Comparison of ENCODE assay signal across 8 cellular contexts in genomic region chr1:248857749-248858095, GRCh38. TPM values are rescaled to one million over a fixed set of nuclear protein-coding genes. Genes with fewer than 3 reads are reported as not detected.
A peak's percentile ranks its signal among the peaks of the same experiment; 100 is the strongest.
DNase-seq lines count a peak whose midpoint lies in the region; ATAC-seq, FAIRE-seq and TF ChIP-seq lines count a peak whose summit lies in the region.

No MANE protein-coding gene starts in this region.

- peak overlapping the region; percentile 70 to 71 for H3K4ac ChIP-seq in mesenchymal stem cell (ENCODE audit: low read depth in 1 of 2, low read length in 2 of 2)

- H3K14ac ChIP-seq in mesenchymal stem cell (ENCODE audit: low read length in 2 of 2), result peak overlapping the region in 1 of 2 experiments; percentile 96

- no peak for DNase-seq in A549 (ENCODE audit: low read depth in 1 of 2, low spot score in 1 of 2)
- DNase-seq in H7, result no peak
- DNase-seq in astrocyte of the cerebellum (ENCODE audit: low read depth), result no peak
- DNase-seq in mesenchymal stem cell, result no peak
- DNase-seq in SHP77 (lab: John Stamatoyannopoulos, UW), result no peak
- DNase-seq in GM12891 (ENCODE audit: insufficient read length, low spot score), result no peak
- DNase-seq in T1000 (lab: John Stamatoyannopoulos, UW), result no peak

- no peak overlapping the region for H2BK5ac ChIP-seq in mesenchymal stem cell (ENCODE audit: low read depth, low read length, poor library complexity, severe bottlenecking)

- no peak for FAIRE-seq in A549 (lab: Jason Lieb, UNC)
- FAIRE-seq in GM12891 (lab: Jason Lieb, UNC), result no peak

- TF ChIP-seq CTCF in A549 (IDR thresholded peaks at IDR 0.05), result no peak
- TF ChIP-seq CTCF in astrocyte of the cerebellum (IDR thresholded peaks at IDR 0.05; ENCODE audit: low read depth, low read length, missing control alignments), result no peak

- H3K36me3 ChIP-seq in H7 (replicated peaks; ENCODE audit: control insufficient read depth, insufficient read depth, low read length) (peaks cover 22% of the 10 kb centered on the region), mesenchymal stem cell (ENCODE audit: control insufficient read depth in 1 of 2, insufficient read depth in 2 of 2, low read depth in 1 of 2, low read length in 2 of 2) (peaks cover 25 to 26% of the 10 kb centered on the region in 2 experiments)

- POLR2A ChIA-PET in A549 (lab: Yijun Ruan, JAX), result interaction anchor here (1.5 to 3.0 kb wide), 4 partner anchors 15 to 32 kb away, joined by 4 to 53 read pairs (median 22); partner anchors contain the start of genes SH3BP5L and ZNF672

- ATAC-seq in A549 (peak in 1 of 2 experiments; percentile 6; a peak in 3 of 6 replicates), GM18511 (IDR thresholded peaks at IDR 0.05; ENCODE audit: unreplicated experiment) (no peak)

- peak overlapping the region; percentile 92 for H3K9ac ChIP-seq in mesenchymal stem cell (ENCODE audit: low read length)

- H2AFZ ChIP-seq in mesenchymal stem cell (ENCODE audit: low read depth, low read length), result peak overlapping the region; percentile 49

- H3K27me3 ChIP-seq in H7 (ENCODE audit: control insufficient read depth, insufficient read depth, low read length) (peaks cover 17% of the 10 kb centered on the region), mesenchymal stem cell (ENCODE audit: control insufficient read depth in 1 of 2, insufficient read depth in 1 of 2, low read length in 2 of 2) (no peaks in the 10 kb centered on the region)

- peak overlapping the region; percentile 80 for H4K91ac ChIP-seq in mesenchymal stem cell (ENCODE audit: low read length)

- TF ChIP-seq EP300 in A549 (IDR thresholded peaks at IDR 0.05), result no peak

- peak overlapping the region in 1 of 2 experiments; percentile 80 for H2BK12ac ChIP-seq in mesenchymal stem cell (ENCODE audit: low read length in 2 of 2)

- H2BK15ac ChIP-seq in mesenchymal stem cell (ENCODE audit: low read depth, poor library complexity, severe bottlenecking), result peak overlapping the region; percentile 65

- CTCF ChIA-PET in A549 (lab: Yijun Ruan, JAX), result interaction anchor here (0.7 to 3.4 kb wide), 12 partner anchors 8 to 68 kb away, joined by 3 to 46 read pairs (median 8); partner anchors contain the start of genes SH3BP5L and ZNF672

- 25% methylated on average over 4 of the region's 4 CpGs for WGBS in A549 (ENCODE audit: missing lambda C conversion rate)
- WGBS in mesenchymal stem cell, result 33% methylated on average over 3 of the region's 4 CpGs

- no peak for TF ChIP-seq POLR2A in A549 (IDR thresholded peaks at IDR 0.05; ENCODE audit: low read length)
- no peak for TF ChIP-seq POLR2A in GM12891 (IDR thresholded peaks at IDR 0.05; ENCODE audit: low read depth, low read length)

- H4K8ac ChIP-seq in mesenchymal stem cell (ENCODE audit: low read length), result peak overlapping the region; percentile 95

- H2AK5ac ChIP-seq in mesenchymal stem cell (ENCODE audit: low read length, severe bottlenecking), result peak overlapping the region; percentile 74

- H3K18ac ChIP-seq in mesenchymal stem cell (ENCODE audit: low read depth in 1 of 2, low read length in 2 of 2), result peak overlapping the region; percentile 58 to 92

- H3K9me3 ChIP-seq in A549 (no peaks in the 10 kb centered on the region), mesenchymal stem cell (ENCODE audit: control insufficient read depth, low read length) (no peaks in the 10 kb centered on the region)

- H3K4me2 ChIP-seq in A549 (peak overlapping the region; percentile 99), mesenchymal stem cell (ENCODE audit: low read length, poor library complexity, severe bottlenecking) (peak overlapping the region; percentile 94)

- peak overlapping the region in 1 of 2 experiments; percentile 90 for H3K23ac ChIP-seq in mesenchymal stem cell (ENCODE audit: low read length in 2 of 2)

- H3K27ac ChIP-seq in A549, result peak overlapping the region; percentile 96 to 99
- H3K27ac ChIP-seq in mesenchymal stem cell (ENCODE audit: low read length, poor library complexity, severe bottlenecking), result no peak overlapping the region

- TF ChIP-seq RAD21 in A549 (conservative IDR thresholded peaks at IDR 0.05 in 1 of 2, IDR thresholded peaks at IDR 0.05 in 1 of 2), result no peak

- no peak overlapping the region for H2BK120ac ChIP-seq in mesenchymal stem cell (ENCODE audit: low read depth, low read length)

- in situ Hi-C loops in astrocyte of the cerebellum (cut with HindIII; ENCODE audit: low sequenced_read_pairs), result no loop called here

- H3K4me3 ChIP-seq in A549 (peak overlapping the region; percentile 77), H7 (ENCODE audit: insufficient read depth, low read depth, low read length) (peak overlapping the region; percentile 91), astrocyte of the cerebellum (ENCODE audit: low read depth, low read length) (peak overlapping the region; percentile 54), mesenchymal stem cell (ENCODE audit: insufficient read depth in 1 of 2, low read depth in 1 of 2, low read length in 2 of 2) (peak overlapping the region; percentile 63 to 86)

- peaks cover 40% of the 10 kb centered on the region for H3K79me1 ChIP-seq in mesenchymal stem cell (replicated peaks; ENCODE audit: low read length, poor library complexity, severe bottlenecking)

- H3K4me1 ChIP-seq in A549 (peaks cover 20% of the 10 kb centered on the region; the same call in 2 of the 3 replicates), mesenchymal stem cell (ENCODE audit: control insufficient read depth, insufficient read depth, low read depth, low read length) (peaks cover 23% of the 10 kb centered on the region)

TF ChIP-seq in A549, 52 proteins besides CTCF, POLR2A, EP300 and RAD21 (continues in another document):
- TF ChIP-seq E2F6 (IDR thresholded peaks at IDR 0.05; ENCODE audit: borderline replicate concordance, low read depth), result no peak
- no peak for TF ChIP-seq MAZ (IDR thresholded peaks at IDR 0.05; ENCODE audit: borderline replicate concordance, low read depth, low read length)
- no peak for TF ChIP-seq CBX8 (IDR thresholded peaks at IDR 0.05)
- no peak for TF ChIP-seq ESRRA (IDR thresholded peaks at IDR 0.05; ENCODE audit: borderline replicate concordance, low read length)

TF ChIP-seq in GM12891, 5 proteins besides CTCF, POLR2A, EP300 and RAD21:
- TF ChIP-seq POU2F2 (IDR thresholded peaks at IDR 0.05; ENCODE audit: low read depth, low read length) (no peak), PAX5 (IDR thresholded peaks at IDR 0.05; ENCODE audit: insufficient read depth, low read length, severe bottlenecking) (no peak), SPI1 (IDR thresholded peaks at IDR 0.05; ENCODE audit: low read depth, low read length) (no peak), TAF1 (IDR thresholded peaks at IDR 0.05; ENCODE audit: low read depth, low read length) (no peak)

RNA-seq across cellular contexts. Expression of gene ZNF692, which starts 1.2 kb away (rescaled TPM):
- polyA plus RNA-seq in A549 (2011; rRNA removed) (19.8 and 28.2 TPM in 2 replicates), A549 (2017; fragmentation: RNase III; extraction: RNeasy Plus Mini Kit Qiagen cat#74134 plus additional on column Dnase treatment) (44.0 to 47.5 TPM (median 46.8 TPM) in 3 replicates)
- 50.9 and 51.9 TPM in 2 replicates for polyA plus RNA-seq in A549 (2012; cell fraction: cytosol; rRNA removed)
- polyA plus RNA-seq in A549 (2012; cell fraction: nucleus; rRNA removed), result 253 and 287 TPM in 2 replicates
- 11.4 and 13.9 TPM in 2 replicates for polyA minus RNA-seq in A549 (2011; rRNA and poly(A)+ RNA removed)
- total RNA-seq in H7 (2014; rRNA removed; shearing (Covaris generic)), result 64.2 and 91.9 TPM in 2 replicates
- 10.4 TPM for polyA plus RNA-seq in mesenchymal stem cell (2013, experiment 1 of 2)
- polyA plus RNA-seq in mesenchymal stem cell (2013, experiment 2 of 2), result 10.5 TPM
- polyA plus RNA-seq in GM12891 (2012; ENCODE audit: low read depth, missing spikeins), result 31.6 TPM

RNA-seq across cellular contexts. Expression of gene ZNF672, which starts 19.7 kb away (rescaled TPM):
- 20.4 and 20.6 TPM in 2 replicates for polyA plus RNA-seq in A549 (2011; rRNA removed)
- 20.6 and 28.1 TPM in 2 replicates for polyA plus RNA-seq in A549 (2012; cell fraction: cytosol; rRNA removed)
- polyA plus RNA-seq in A549 (2012; cell fraction: nucleus; rRNA removed), result 28.7 and 43.5 TPM in 2 replicates
- polyA plus RNA-seq in A549 (2017; fragmentation: RNase III; extraction: RNeasy Plus Mini Kit Qiagen cat#74134 plus additional on column Dnase treatment), result 15.6 to 18.9 TPM (median 17.8 TPM) in 3 replicates
- 31.5 and 33.3 TPM in 2 replicates for polyA minus RNA-seq in A549 (2011; rRNA and poly(A)+ RNA removed)
- 56.0 and 59.5 TPM in 2 replicates for total RNA-seq in H7 (2014; rRNA removed; shearing (Covaris generic))
- 14.5 TPM for polyA plus RNA-seq in mesenchymal stem cell (2013, experiment 1 of 2)
- 14.8 TPM for polyA plus RNA-seq in mesenchymal stem cell (2013, experiment 2 of 2)
- polyA plus RNA-seq in GM12891 (2012; ENCODE audit: low read depth, missing spikeins), result 24.7 TPM

RNA-seq across cellular contexts. Expression of gene SH3BP5L, which starts 32.0 kb away (rescaled TPM):
- polyA plus RNA-seq in A549 (2011; rRNA removed) (10.9 and 12.1 TPM in 2 replicates), A549 (2017; fragmentation: RNase III; extraction: RNeasy Plus Mini Kit Qiagen cat#74134 plus additional on column Dnase treatment) (14.1 to 15.8 TPM (median 14.3 TPM) in 3 replicates)
- polyA plus RNA-seq in A549 (2012; cell fraction: cytosol; rRNA removed), result 11.5 and 14.8 TPM in 2 replicates
- 22.5 and 25.0 TPM in 2 replicates for polyA plus RNA-seq in A549 (2012; cell fraction: nucleus; rRNA removed)
- polyA minus RNA-seq in A549 (2011; rRNA and poly(A)+ RNA removed), result 16.8 and 16.9 TPM in 2 replicates
- total RNA-seq in H7 (2014; rRNA removed; shearing (Covaris generic)), result 38.2 and 40.5 TPM in 2 replicates
- 9.3 TPM for polyA plus RNA-seq in mesenchymal stem cell (2013, experiment 1 of 2)
- polyA plus RNA-seq in mesenchymal stem cell (2013, experiment 2 of 2), result 9.7 TPM
- 6.1 TPM for polyA plus RNA-seq in GM12891 (2012; ENCODE audit: low read depth, missing spikeins)

RNA-seq across cellular contexts. Expression of gene PGBD2, which starts 48.3 kb away (rescaled TPM):
- polyA plus RNA-seq in A549 (2011; rRNA removed) (7.1 and 7.6 TPM in 2 replicates), A549 (2017; fragmentation: RNase III; extraction: RNeasy Plus Mini Kit Qiagen cat#74134 plus additional on column Dnase treatment) (5.6 to 6.8 TPM (median 5.8 TPM) in 3 replicates)
- 4.6 and 4.8 TPM in 2 replicates for polyA plus RNA-seq in A549 (2012; cell fraction: cytosol; rRNA removed)
- 6.2 and 9.1 TPM in 2 replicates for polyA plus RNA-seq in A549 (2012; cell fraction: nucleus; rRNA removed)
- 5.9 and 8.7 TPM in 2 replicates for polyA minus RNA-seq in A549 (2011; rRNA and poly(A)+ RNA removed)
- 3.4 and 3.6 TPM in 2 replicates for total RNA-seq in H7 (2014; rRNA removed; shearing (Covaris generic))
- 1.7 TPM for polyA plus RNA-seq in mesenchymal stem cell (2013, experiment 1 of 2)
- 1.8 TPM for polyA plus RNA-seq in mesenchymal stem cell (2013, experiment 2 of 2)
- 1.4 TPM for polyA plus RNA-seq in GM12891 (2012; ENCODE audit: low read depth, missing spikeins)
